31 cellular contexts compared by ENCODE assay signal in genomic region chr2:218786133-218786532, GRCh38. TPM values are rescaled to one million over a fixed set of nuclear protein-coding genes. Genes with fewer than 3 reads are reported as not detected.
A peak's percentile ranks its signal among the peaks of the same experiment; 100 is the strongest.
DNase-seq lines count a peak whose midpoint lies in the region; ATAC-seq, FAIRE-seq and TF ChIP-seq lines count a peak whose summit lies in the region.
"Had no signal": no experiment of that assay in that cellular context is flagged by ENCODE, and none has a peak within 500 bp of the region (broad histone marks: within the 10 kb centered on the region; RNA-seq: fewer than 3 reads in every experiment).

No MANE protein-coding gene starts in this region.

- H2BK5ac ChIP-seq in H1 (ENCODE audit: low read depth, low read length): no peak overlapping the region

- peaks cover 0 to 3% of the 10 kb centered on the region in 2 experiments for H4K20me1 ChIP-seq in H1 (replicated peaks in 1 of 2; ENCODE audit: control insufficient read depth in 1 of 2, insufficient read depth in 2 of 2, low read length in 2 of 2)
- H4K20me1 ChIP-seq: BLaER1 had no signal

- no peak overlapping the region for H2AFZ ChIP-seq in H1 (ENCODE audit: low read length)

- no peaks in the 10 kb centered on the region for H3K79me2 ChIP-seq in H1 (ENCODE audit: control insufficient read depth in 1 of 2, insufficient read depth in 2 of 2, low read length in 2 of 2)

- peaks cover 50% of the 10 kb centered on the region for H3K4me1 Mint-ChIP-seq in endodermal cell

- H3K36me3 Mint-ChIP-seq in endodermal cell (ENCODE audit: low read depth): peaks cover 11% of the 10 kb centered on the region

- CTCF ChIA-PET in H1 (lab: Charles Lee; ENCODE audit: partially characterized antibody): interaction anchor here (0.6 to 1.6 kb wide), 4 partner anchors 61 to 898 kb away, joined by 3 to 4 read pairs (median 3); no protein-coding TSS in a partner anchor

- H3K14ac ChIP-seq in H1 (ENCODE audit: insufficient read length): no peak overlapping the region

- H3K27ac ChIP-seq in H1 (ENCODE audit: low read depth, low read length): no peak overlapping the region
- H3K27ac ChIP-seq in endodermal cell (ENCODE audit: low read depth, low read length): no peak overlapping the region
- no peak overlapping the region for H3K27ac ChIP-seq in lower lobe of right lung
- no peak overlapping the region for H3K27ac ChIP-seq in small intestine (ENCODE audit: low read depth in 1 of 2, low read length in 1 of 2)
- H3K27ac ChIP-seq in esophagus muscularis mucosa (replicated peaks in 1 of 4): no peak overlapping the region
- H3K27ac ChIP-seq: BLaER1 had no signal

- H3K4me2 ChIP-seq in H1 (ENCODE audit: insufficient read depth in 1 of 2, low read depth in 2 of 2, low read length in 2 of 2): no peak overlapping the region
- H3K4me2 ChIP-seq: BLaER1 had no signal

- no peak for TF ChIP-seq CTCF in H1 (IDR thresholded peaks at IDR 0.05; ENCODE audit: control extremely low read depth in 1 of 3, insufficient read depth in 1 of 3, low read depth in 1 of 3, low read length in 3 of 3)
- TF ChIP-seq CTCF in endodermal cell (conservative IDR thresholded peaks at IDR 0.05): no peak
- TF ChIP-seq CTCF in lower lobe of right lung (IDR thresholded peaks at IDR 0.05): no peak
- TF ChIP-seq CTCF in esophagus muscularis mucosa (IDR thresholded peaks at IDR 0.05): no peak

- H3K4me3 Mint-ChIP-seq in endodermal cell: no peak overlapping the region
- H3K4me3 Mint-ChIP-seq: CD4-positive, alpha-beta memory T cell; CD4-positive, CD25-positive, alpha-beta regulatory T cell; CD8-positive, alpha-beta memory T cell had no signal

- no peak overlapping the region for H3K23ac ChIP-seq in H1 (ENCODE audit: insufficient read length)

- no peak for ATAC-seq in lower lobe of right lung
- no peak for ATAC-seq in HG02970 (IDR thresholded peaks at IDR 0.05; ENCODE audit: low FRiP score, unreplicated experiment)
- ATAC-seq: GM12878 had no signal

- no peaks in the 10 kb centered on the region for H3K79me1 ChIP-seq in H1 (ENCODE audit: low read depth, low read length)

- peaks cover 4% of the 10 kb centered on the region for H3K9me3 Mint-ChIP-seq in endodermal cell
- H3K9me3 Mint-ChIP-seq: CD4-positive, CD25-positive, alpha-beta regulatory T cell; CD8-positive, alpha-beta memory T cell had no signal

- no peak overlapping the region for H3K18ac ChIP-seq in H1 (ENCODE audit: extremely low read depth, low read length)

- intact Hi-C loops in lower lobe of right lung (cut with DNase I): no loop called here
- intact Hi-C loops in esophagus muscularis mucosa (cut with DNase I): no loop called here

- H3K36me3 ChIP-seq in H1 (ENCODE audit: control insufficient read depth in 2 of 4, insufficient read depth in 4 of 4, low read length in 3 of 4) (no peaks in the 10 kb centered on the region), endodermal cell (ENCODE audit: control insufficient read depth, insufficient read depth, low read length) (peaks cover 5% of the 10 kb centered on the region), lower lobe of right lung (no peaks in the 10 kb centered on the region), small intestine (ENCODE audit: control insufficient read depth in 2 of 2, insufficient read depth in 2 of 2, low read length in 2 of 2) (peaks cover 0 to 2% of the 10 kb centered on the region in 2 donors), esophagus muscularis mucosa (no peaks in the 10 kb centered on the region)
- H3K36me3 ChIP-seq: BE2C, BLaER1 had no signal

- H2BK15ac ChIP-seq in H1 (ENCODE audit: low read length): no peak overlapping the region

- H4K8ac ChIP-seq in H1 (ENCODE audit: extremely low read depth, insufficient read depth, low read length): no peak overlapping the region

- no peak for TF ChIP-seq POLR2A in H1 (IDR thresholded peaks at IDR 0.05; ENCODE audit: control extremely low read depth in 1 of 2, low read depth in 2 of 2, low read length in 2 of 2)
- no peak for TF ChIP-seq POLR2A in esophagus muscularis mucosa (IDR thresholded peaks at IDR 0.05; ENCODE audit: low read depth)

- no peak overlapping the region for H2AK5ac ChIP-seq in H1 (ENCODE audit: low read depth, low read length)

- peaks cover 4 to 28% (median 22%) of the 10 kb centered on the region in 4 experiments for H3K27me3 ChIP-seq in H1 (replicated peaks in 1 of 4; ENCODE audit: control insufficient read depth in 3 of 4, extremely low read depth in 1 of 4, insufficient read depth in 3 of 4, low read length in 3 of 4)
- no peaks in the 10 kb centered on the region for H3K27me3 ChIP-seq in endodermal cell (ENCODE audit: control insufficient read depth, insufficient read depth, low read length, poor library complexity, severe bottlenecking)
- no peaks in the 10 kb centered on the region for H3K27me3 ChIP-seq in lower lobe of right lung (ENCODE audit: low read depth)
- no peaks in the 10 kb centered on the region for H3K27me3 ChIP-seq in small intestine (ENCODE audit: control insufficient read depth in 2 of 2, insufficient read depth in 2 of 2, low read length in 2 of 2)
- H3K27me3 ChIP-seq in esophagus muscularis mucosa: peaks cover 0 to 4% (median 0%) of the 10 kb centered on the region in 4 donors
- H3K27me3 ChIP-seq: BE2C, BLaER1 had no signal

- POLR2A ChIA-PET in H1 (lab: Charles Lee; ENCODE audit: partially characterized antibody): interaction anchor here (1.0 kb wide), 1 partner anchor 10 kb away, joined by 3 read pairs; no protein-coding TSS in a partner anchor

- H3K56ac ChIP-seq in H1 (replicated peaks; ENCODE audit: insufficient read length, low read depth, low read length): no peak overlapping the region

- FAIRE-seq in H1 (lab: Jason Lieb, UNC): no peak
- FAIRE-seq in small intestine (lab: Jason Lieb, UNC): no peak
- FAIRE-seq: A204.1, GM12878, GM12892, GM18507 had no signal

- no peak overlapping the region for H4K5ac ChIP-seq in H1 (ENCODE audit: insufficient read length, low read depth, low read length)

- H3K4me3 ChIP-seq in H1 (ENCODE audit: extremely low read depth in 1 of 4, insufficient read depth in 2 of 4, low read depth in 3 of 4, low read length in 4 of 4) (no peak overlapping the region), endodermal cell (ENCODE audit: low read length) (peak overlapping the region; percentile 7), lower lobe of right lung (peak overlapping the region; percentile 75), small intestine (ENCODE audit: low read depth in 1 of 2, low read length in 2 of 2) (no peak overlapping the region), esophagus muscularis mucosa (no peak overlapping the region)
- H3K4me3 ChIP-seq: BLaER1, GM12878 had no signal

- peaks cover 9% of the 10 kb centered on the region for H3K27me3 Mint-ChIP-seq in endodermal cell (ENCODE audit: insufficient read depth)

- H2BK12ac ChIP-seq in H1 (ENCODE audit: low read depth, low read length): no peak overlapping the region

- TF ChIP-seq EP300 in H1 (IDR thresholded peaks at IDR 0.05; ENCODE audit: borderline replicate concordance in 1 of 2, low read depth in 2 of 2, low read length in 2 of 2): no peak
- TF ChIP-seq EP300 in esophagus muscularis mucosa (IDR thresholded peaks at IDR 0.05): no peak

- no peak overlapping the region for H2BK20ac ChIP-seq in H1 (ENCODE audit: low read length)

- 86% methylated on average over 3 of the region's 3 CpGs; no CpG with 5 or more reads in 1 of the 2 experiments for WGBS in H1 (ENCODE audit: extremely low coverage in 1 of 2, insufficient coverage in 1 of 2, insufficient read length in 1 of 2, insufficient replicate concordance in 2 of 2, low coverage in 1 of 2, low lambda C conversion rate in 2 of 2, missing lambda C conversion rate in 1 of 2), 2 experiments
- 80 to 98% methylated on average over 2 to 3 of the region's 3 CpGs for WGBS in endodermal cell (ENCODE audit: insufficient coverage in 1 of 2, insufficient read length in 1 of 2), 2 experiments
- WGBS in small intestine, 3 donors: 74 to 85% (median 80%) methylated on average over 3 of the region's 3 CpGs
- WGBS in esophagus muscularis mucosa: 93% methylated on average over 3 of the region's 3 CpGs

- H3K4ac ChIP-seq in H1 (replicated peaks; ENCODE audit: insufficient read length, low read depth, low read length): no peak overlapping the region

- peaks cover 8% of the 10 kb centered on the region for H3K23me2 ChIP-seq in H1 (ENCODE audit: low read depth, low read length)

- no peak overlapping the region for H3K27ac Mint-ChIP-seq in endodermal cell
- H3K27ac Mint-ChIP-seq: CD14-positive monocyte; CD4-positive, CD25-positive, alpha-beta regulatory T cell; CD8-positive, alpha-beta memory T cell had no signal

- no peak overlapping the region for H3K9ac ChIP-seq in H1 (replicated peaks in 1 of 4; ENCODE audit: extremely low read depth in 1 of 4, low read depth in 3 of 4, low read length in 3 of 4)
- H3K9ac ChIP-seq in endodermal cell (ENCODE audit: extremely low read depth, low read length, poor library complexity, severe bottlenecking): no peak overlapping the region
- H3K9ac ChIP-seq: BLaER1 had no signal

- H3K9me3 ChIP-seq in H1 (ENCODE audit: insufficient read depth in 2 of 2, low read depth in 1 of 2, low read length in 1 of 2) (no peaks in the 10 kb centered on the region), endodermal cell (ENCODE audit: control insufficient read depth, low read length) (peaks cover 13% of the 10 kb centered on the region), lower lobe of right lung (no peaks in the 10 kb centered on the region), small intestine (ENCODE audit: control insufficient read depth, low read depth) (no peaks in the 10 kb centered on the region), esophagus muscularis mucosa (no peaks in the 10 kb centered on the region)
- H3K9me3 ChIP-seq: BE2C had no signal

- TF ChIP-seq RAD21 in H1 (IDR thresholded peaks at IDR 0.05 in 1 of 2, conservative IDR thresholded peaks at IDR 0.05 in 1 of 2; ENCODE audit: low read depth in 2 of 2, low read length in 2 of 2): no peak

- H2BK120ac ChIP-seq in H1 (replicated peaks; ENCODE audit: low read depth, low read length): no peak overlapping the region

- no peak overlapping the region for H4K91ac ChIP-seq in H1 (replicated peaks; ENCODE audit: insufficient read length, low read length)

- H3K4me1 ChIP-seq in H1 (replicated peaks in 1 of 4; ENCODE audit: control insufficient read depth in 3 of 4, insufficient read depth in 4 of 4, low read length in 3 of 4) (peaks cover 0 to 2% (median under 1%) of the 10 kb centered on the region in 4 experiments; a peak in 1 of 7 replicates), endodermal cell (ENCODE audit: control insufficient read depth, insufficient read depth, low read length) (peaks cover 7% of the 10 kb centered on the region), lower lobe of right lung (peaks cover 9% of the 10 kb centered on the region), small intestine (ENCODE audit: control insufficient read depth in 2 of 2, insufficient read depth in 1 of 2, low read depth in 1 of 2, low read length in 1 of 2) (peaks cover 2 to 6% of the 10 kb centered on the region in 2 donors), esophagus muscularis mucosa (peaks cover 6 to 53% (median 25%) of the 10 kb centered on the region in 4 donors)
- H3K4me1 ChIP-seq: BE2C, BLaER1 had no signal

- DNase-seq in H1 (ENCODE audit: low read depth in 1 of 2, low spot score in 2 of 2) (no peak), endodermal cell (no peak), lower lobe of right lung (no peak), small intestine (no peak), esophagus muscularis mucosa (ENCODE audit: extremely low spot score) (no peak)
- DNase-seq: 8988T; ACHN; BE2C; C1 segment of cervical spinal cord; CD4-positive, alpha-beta memory T cell; CD4-positive, CD25-positive, alpha-beta regulatory T cell; CD8-positive, alpha-beta memory T cell; COR-L47; DMS 273 treated with DMSO at 0.1 percent for 48 hours; DMS153; DMS53; DMS79; DND-41; EL; GDM1 had no signal

RNA-seq across cellular contexts. Expression of gene CYP27A1, which starts 4.2 kb away (rescaled TPM):
- total RNA-seq in H1 (2021; fragmentation: NEBNext Ultra II Directional; extraction: Animal tissue kit (Norgen Biotek cat#: 25700)): 3.9 and 5.4 TPM in 2 replicates
- polyA plus RNA-seq in H1 (2011; rRNA removed) (12.9 and 14.7 TPM in 2 replicates), small intestine (100 to 1,000 TPM in 1 of 3 donors, 10 to 100 TPM in 2; 46.7 to 114 (median 83.0) TPM)
- polyA plus RNA-seq in H1 (2011; cell fraction: cytosol; rRNA removed): 12.8 TPM
- 14.4 TPM for polyA plus RNA-seq in H1 (2011; cell fraction: nucleus; rRNA removed)
- 8.6 to 12.4 TPM (median 10.8 TPM) in 4 replicates for polyA plus RNA-seq in H1 (2012, experiment 1 of 2)
- 8.5 TPM for polyA plus RNA-seq in H1 (2012, experiment 2 of 2)
- 4.6 TPM for polyA plus RNA-seq in H1 (2013, experiment 1 of 2)
- polyA plus RNA-seq in H1 (2013, experiment 2 of 2): 4.4 TPM
- polyA minus RNA-seq in H1 (2011; rRNA and poly(A)+ RNA removed): 12.0 and 14.9 TPM in 2 replicates
- polyA minus RNA-seq in H1 (2011; cell fraction: cytosol; rRNA and poly(A)+ RNA removed): 5.4 TPM
- polyA minus RNA-seq in H1 (2011; cell fraction: nucleus; rRNA and poly(A)+ RNA removed): 3.7 TPM
- total RNA-seq in endodermal cell (10 to 100 TPM; 32.8 to 53.7 TPM), lower lobe of right lung (273 TPM), esophagus muscularis mucosa (10 to 100 TPM; 20.7 to 26.3 (median 23.6) TPM)
- polyA plus RNA-seq in endodermal cell (2013, experiment 1 of 2): 14.5 TPM
- 14.4 TPM for polyA plus RNA-seq in endodermal cell (2013, experiment 2 of 2)
- total RNA-seq: CD4-positive, CD25-positive, alpha-beta regulatory T cell; G401 had no signal
- polyA plus RNA-seq: CD8-positive, alpha-beta memory T cell had no signal

RNA-seq across cellular contexts. Expression of gene PRKAG3, which starts 45.5 kb away (rescaled TPM):
- total RNA-seq in H1 (2021; fragmentation: NEBNext Ultra II Directional; extraction: Animal tissue kit (Norgen Biotek cat#: 25700)): not detected in 2 replicates
- polyA plus RNA-seq in H1 (2011; rRNA removed) (not detected in 2 replicates), small intestine (not detected)
- polyA plus RNA-seq in H1 (2011; cell fraction: cytosol; rRNA removed): not detected
- polyA plus RNA-seq in H1 (2011; cell fraction: nucleus; rRNA removed): not detected
- polyA plus RNA-seq in H1 (2012, experiment 1 of 2): not detected in 4 replicates
- polyA plus RNA-seq in H1 (2012, experiment 2 of 2): not detected
- not detected for polyA plus RNA-seq in H1 (2013, experiment 1 of 2)
- not detected for polyA plus RNA-seq in H1 (2013, experiment 2 of 2)
- polyA minus RNA-seq in H1 (2011; rRNA and poly(A)+ RNA removed): not detected in 2 replicates
- polyA minus RNA-seq in H1 (2011; cell fraction: cytosol; rRNA and poly(A)+ RNA removed): not detected
- not detected for polyA minus RNA-seq in H1 (2011; cell fraction: nucleus; rRNA and poly(A)+ RNA removed)
- total RNA-seq in endodermal cell (not detected), lower lobe of right lung (not detected), esophagus muscularis mucosa (not detected)
- polyA plus RNA-seq in endodermal cell (2013, experiment 1 of 2): not detected
- polyA plus RNA-seq in endodermal cell (2013, experiment 2 of 2): not detected
- total RNA-seq: A673; CD4-positive, alpha-beta memory T cell; CD4-positive, CD25-positive, alpha-beta regulatory T cell; CD8-positive, alpha-beta memory T cell; Daoy; G401 had no signal
- polyA plus RNA-seq: AG04450; CD14-positive monocyte; CD4-positive, alpha-beta memory T cell; CD4-positive, CD25-positive, alpha-beta regulatory T cell; CD8-positive, alpha-beta memory T cell had no signal

Comparison
In these comparisons a context has a peak if more than half of its experiments do, and no peak if none do; other contexts are left out.
1. H3K4me3 ChIP-seq: peak in endodermal cell (single experiment) and lower lobe of right lung (single experiment); none in H1 (0 of 4), small intestine (0 of 2) and esophagus muscularis mucosa (0 of 4).